In the genomic region with DNA sequence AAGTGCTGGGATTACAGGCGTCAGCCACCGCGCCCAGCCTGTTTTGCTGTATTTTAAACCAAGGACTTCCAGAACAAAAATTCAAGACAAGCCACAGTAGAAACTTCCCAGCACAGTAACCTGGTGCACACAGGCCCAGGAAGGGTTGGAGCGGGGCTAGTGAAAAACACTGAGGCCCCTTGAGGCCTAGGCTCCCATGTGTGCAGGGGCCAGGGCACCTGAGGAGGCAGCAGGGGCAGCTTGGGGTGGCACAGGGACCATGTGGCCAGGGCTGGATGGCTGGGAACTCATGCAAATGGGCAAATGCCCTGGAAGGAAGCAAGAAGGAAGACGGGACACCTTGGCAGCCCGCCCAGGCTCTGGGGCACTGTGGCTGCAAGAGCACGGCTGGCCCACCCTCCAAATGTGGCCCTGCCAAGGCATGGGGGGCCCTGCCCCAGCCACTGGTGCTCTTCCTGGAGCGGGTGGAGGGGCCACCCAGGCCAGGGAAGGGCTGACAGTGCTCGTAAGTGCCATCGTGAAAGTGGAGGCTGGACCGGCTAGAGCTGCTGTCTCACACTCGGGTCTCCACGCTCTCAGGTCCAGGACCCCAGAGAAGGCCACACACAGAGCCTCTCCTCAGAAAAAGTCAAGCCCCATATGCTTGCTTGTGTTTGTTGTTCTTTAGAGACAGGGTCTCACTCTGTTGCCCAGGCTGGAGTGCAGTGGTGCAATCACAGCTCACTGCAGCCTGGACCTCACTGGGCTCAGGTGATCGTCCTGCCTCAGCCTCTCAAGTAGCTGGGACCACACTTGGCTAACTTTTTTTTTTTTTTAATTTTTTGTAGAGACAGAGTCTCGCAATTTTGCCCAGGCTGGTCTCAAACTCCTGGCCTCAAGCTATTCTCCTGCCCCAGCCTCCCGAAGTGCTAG, we compare ENCODE assay signal across 25 cellular contexts. TPM values are rescaled to one million over a fixed set of nuclear protein-coding genes. Genes with fewer than 3 reads are reported as not detected.
DNase-seq lines count a peak whose midpoint lies in the region; ATAC-seq, FAIRE-seq and TF ChIP-seq lines count a peak whose summit lies in the region.
"Had no signal": no experiment of that assay in that cellular context is flagged by ENCODE, and none has a peak within 500 bp of the region (broad histone marks: within the 10 kb centered on the region; RNA-seq: fewer than 3 reads in every experiment).

No MANE protein-coding gene starts in this region.

- peak overlapping the region in 2 of 11 experiments; percentile 2 to 55; a peak in 3 of 22 replicates for H3K9ac ChIP-seq in BLaER1 treated with 17β-estradiol and CSF1 and Interleukin-3, amounts not matched to agents 10 nM and 100 nM
- no peak overlapping the region for H3K9ac ChIP-seq in HepG2 (ENCODE audit: insufficient read depth, low read depth, low read length)

- no peak for TF ChIP-seq EP300 in HepG2 (IDR thresholded peaks at IDR 0.05; ENCODE audit: low read depth in 2 of 2, low read length in 2 of 2)
- TF ChIP-seq EP300 in HepG2 (CRISPR knock-in tag; IDR thresholded peaks at IDR 0.05; ENCODE audit: borderline replicate concordance), result no peak

- no peak overlapping the region for H3K4me3 Mint-ChIP-seq in activated CD4-positive, alpha-beta T cell treated with anti-CD3 and anti-CD28 coated beads for 36 hours
- H3K4me3 Mint-ChIP-seq: CD14-positive monocyte had no signal

- no peaks in the 10 kb centered on the region for H3K36me3 Mint-ChIP-seq in activated CD4-positive, alpha-beta T cell treated with anti-CD3 and anti-CD28 coated beads for 36 hours (ENCODE audit: low read depth)
- H3K36me3 Mint-ChIP-seq: CD14-positive monocyte had no signal

- TF ChIP-seq POLR2A in HepG2 (IDR thresholded peaks at IDR 0.05; ENCODE audit: insufficient read depth in 1 of 2, low read depth in 2 of 2, low read length in 2 of 2), result no peak

- no peaks in the 10 kb centered on the region for H3K79me2 ChIP-seq in HepG2 (ENCODE audit: insufficient read depth, low read length)

- H3K36me3 ChIP-seq in BLaER1 treated with 17β-estradiol and CSF1 and Interleukin-3, amounts not matched to agents 10 nM and 100 nM, result peaks cover 0 to 10% (median 0%) of the 10 kb centered on the region in 11 experiments; a peak in 2 of 22 replicates
- H3K36me3 ChIP-seq in RWPE2 (ENCODE audit: low read depth) (no peaks in the 10 kb centered on the region), HepG2 (replicated peaks in 1 of 2; ENCODE audit: control insufficient read depth in 1 of 2, insufficient read depth in 2 of 2, low read length in 2 of 2) (no peaks in the 10 kb centered on the region)

- no peaks in the 10 kb centered on the region for H3K27me3 ChIP-seq in BLaER1 treated with 17β-estradiol and CSF1 and Interleukin-3, amounts not matched to agents 10 nM and 100 nM
- H3K27me3 ChIP-seq in RWPE2 (ENCODE audit: insufficient read depth, poor library complexity, severe bottlenecking) (no peaks in the 10 kb centered on the region), HepG2 (ENCODE audit: control insufficient read depth in 1 of 2, insufficient read depth in 2 of 2, low read length in 2 of 2) (no peaks in the 10 kb centered on the region; a peak in 1 of 5 replicates)

- H3K9me3 ChIP-seq in BLaER1 treated with 17β-estradiol and CSF1 and Interleukin-3, amounts not matched to agents 10 nM and 100 nM (replicated peaks in 1 of 11), result no peaks in the 10 kb centered on the region
- no peaks in the 10 kb centered on the region for H3K9me3 ChIP-seq in RWPE2 (ENCODE audit: severe bottlenecking)
- no peaks in the 10 kb centered on the region for H3K9me3 ChIP-seq in HepG2 (ENCODE audit: low read length)
- H3K9me3 ChIP-seq: mucosa of descending colon had no signal

- peak overlapping the region in 9 of 11 experiments; percentile 76 to 97 (median 87); a peak in 17 of 22 replicates for H3K4me2 ChIP-seq in BLaER1 treated with 17β-estradiol and CSF1 and Interleukin-3, amounts not matched to agents 10 nM and 100 nM
- H3K4me2 ChIP-seq in HepG2 (ENCODE audit: low read depth, low read length), result no peak overlapping the region

- CTCF ChIA-PET in activated CD4-positive, alpha-beta T cell treated with anti-CD3 and anti-CD28 coated beads for 36 hours (lab: Charles Lee), result interaction anchor here (0.6 kb wide), 1 partner anchor 14 kb away, joined by 3 read pairs; a partner anchor contains a TSS
- CTCF ChIA-PET in HepG2 (lab: Yijun Ruan, JAX; ENCODE audit: low intra/inter-chr PET ratio, low total read pairs), result no interaction called here

- H3K27ac ChIP-seq in BLaER1 treated with 17β-estradiol and CSF1 and Interleukin-3, amounts not matched to agents 10 nM and 100 nM, result no peak overlapping the region; a peak in 1 of 22 replicates
- H3K27ac ChIP-seq in RWPE2 (ENCODE audit: poor library complexity, severe bottlenecking), result no peak overlapping the region
- H3K27ac ChIP-seq in HepG2 (ENCODE audit: extremely low read length, insufficient read depth, low read length), result no peak overlapping the region
- H3K27ac ChIP-seq: VCaP had no signal

- peaks cover 8 to 67% (median 53%) of the 10 kb centered on the region in 10 experiments for H3K4me1 ChIP-seq in BLaER1 treated with 17β-estradiol and CSF1 and Interleukin-3, amounts not matched to agents 10 nM and 100 nM
- H3K4me1 ChIP-seq in RWPE2 (ENCODE audit: insufficient read depth, poor library complexity, severe bottlenecking) (no peaks in the 10 kb centered on the region), HepG2 (ENCODE audit: insufficient read depth, low read length) (peaks cover 53% of the 10 kb centered on the region)

- BruUV-seq in HepG2 (replicated peaks; lab: Mats Ljungman, UMichigan), result no TSS peak

- peak overlapping the region; percentile 89 for H3K27ac Mint-ChIP-seq in activated CD4-positive, alpha-beta T cell treated with anti-CD3 and anti-CD28 coated beads for 36 hours

- H3K4me1 Mint-ChIP-seq in activated CD4-positive, alpha-beta T cell treated with anti-CD3 and anti-CD28 coated beads for 36 hours, result peaks cover 20% of the 10 kb centered on the region
- H3K4me1 Mint-ChIP-seq: CD14-positive monocyte had no signal

- no peaks in the 10 kb centered on the region for H3K27me3 Mint-ChIP-seq in activated CD4-positive, alpha-beta T cell treated with anti-CD3 and anti-CD28 coated beads for 36 hours

- no peak overlapping the region for H3K4me3 ChIP-seq in BLaER1 treated with 17β-estradiol and CSF1 and Interleukin-3, amounts not matched to agents 10 nM and 100 nM
- H3K4me3 ChIP-seq in RWPE2 (ENCODE audit: severe bottlenecking), result no peak overlapping the region
- no peak overlapping the region for H3K4me3 ChIP-seq in HepG2 (replicated peaks in 1 of 3; ENCODE audit: insufficient read depth in 1 of 3, low read depth in 2 of 3, low read length in 3 of 3)
- H3K4me3 ChIP-seq: mucosa of descending colon had no signal

- no peak for TF ChIP-seq RAD21 in HepG2 (CRISPR knock-in tag; IDR thresholded peaks at IDR 0.05)

- TF ChIP-seq CTCF in RWPE2 (IDR thresholded peaks at IDR 0.05; ENCODE audit: poor library complexity, severe bottlenecking), result no peak
- no peak for TF ChIP-seq CTCF in HepG2 (CRISPR knock-in tag; IDR thresholded peaks at IDR 0.05)

- no peaks in the 10 kb centered on the region for H3K9me3 Mint-ChIP-seq in activated CD4-positive, alpha-beta T cell treated with anti-CD3 and anti-CD28 coated beads for 36 hours (ENCODE audit: low read depth)
- H3K9me3 Mint-ChIP-seq: CD14-positive monocyte had no signal

- FAIRE-seq in HepG2 (lab: Jason Lieb, UNC), result no peak
- FAIRE-seq: H54 had no signal

- intact Hi-C loops in activated CD4-positive, alpha-beta T cell treated with anti-CD3 and anti-CD28 coated beads for 36 hours (cut with DNase I, micrococcal nuclease), result no loop called here
- intact Hi-C loops in HepG2 (cut with micrococcal nuclease; ENCODE audit: unreplicated experiment), result loop anchor here (10.0 kb wide), 1 partner anchor 115 kb away; a partner anchor contains a TSS

- H4K20me1 ChIP-seq in BLaER1 treated with 17β-estradiol and CSF1 and Interleukin-3, amounts not matched to agents 10 nM and 100 nM, result peaks cover 0 to 27% (median 0%) of the 10 kb centered on the region in 11 experiments; a peak in 6 of 22 replicates
- no peaks in the 10 kb centered on the region for H4K20me1 ChIP-seq in HepG2 (ENCODE audit: insufficient read depth, low read length)

- 86% methylated on average over 16 of the region's 16 CpGs for WGBS in HepG2 (ENCODE audit: low lambda C conversion rate)

- no peak overlapping the region for H2AFZ ChIP-seq in HepG2 (ENCODE audit: low read length)

- ATAC-seq in activated CD4-positive, alpha-beta T cell treated with anti-CD3 and anti-CD28 coated beads for 36 hours, result no peak
- ATAC-seq in RWPE2 (ENCODE audit: low read depth) (no peak), HepG2 (no peak), HG02571 (IDR thresholded peaks at IDR 0.05; ENCODE audit: unreplicated experiment) (no peak), HG02938 (IDR thresholded peaks at IDR 0.05; ENCODE audit: unreplicated experiment) (no peak), GM21447 (IDR thresholded peaks at IDR 0.05; ENCODE audit: unreplicated experiment) (no peak)
- ATAC-seq: mucosa of descending colon had no signal

- DNase-seq in activated CD4-positive, alpha-beta T cell treated with anti-CD3 and anti-CD28 coated beads for 36 hours, result no peak
- no peak for DNase-seq in activated CD4-positive, alpha-beta T cell treated with anti-CD3 and anti-CD28 coated beads, Interleukin-2, amount 50 U/mL, for 48 hours
- DNase-seq in RWPE2 (ENCODE audit: low spot score) (peak; percentile 85), HepG2 (ENCODE audit: low spot score) (no peak)
- DNase-seq: activated effector memory CD4-positive, alpha-beta T cell treated with anti-CD3 and anti-CD28 coated beads, Interleukin-2, amount 50 U/mL, for 16 hours; DMS79; erythroblast; foreskin melanocyte; hippocampal formation; Kasumi-1; NCI-H1092; NCI-H2029; NCI-H226; NCI-H774; Right ventricle myocardium superior; stimulated activated CD4-positive, alpha-beta T cell treated with anti-CD3 and anti-CD28 coated beads, Interleukin-4, amount 100 ng/mL, for 4 hours had no signal

- in situ Hi-C loops in HepG2 (cut with HindIII; ENCODE audit: extremely low pct_ligation_motif_present, low pct_unique_long_range_greater_than_20kb), result no loop called here

- POLR2A ChIA-PET in activated CD4-positive, alpha-beta T cell treated with anti-CD3 and anti-CD28 coated beads for 36 hours (lab: Charles Lee), result no interaction called here
- POLR2A ChIA-PET in HepG2 (lab: Yijun Ruan, JAX), result interaction anchor here (1.7 to 5.1 kb wide), 3 partner anchors 9 to 115 kb away, joined by 3 to 28 read pairs (median 11); a partner anchor contains a TSS

RNA-seq across cellular contexts. Expression of a gene that starts 10.3 kb away (rescaled TPM):
- 10 to 100 TPM; 30.9 to 34.9 TPM for total RNA-seq in activated CD4-positive, alpha-beta T cell treated with anti-CD3 and anti-CD28 coated beads for 36 hours
- 47.4 and 91.4 TPM in 2 replicates for total RNA-seq in HepG2 (2016; rRNA removed; fragmentation: Illumina TruSeq; extraction: Trizol)
- 129 and 134 TPM in 2 replicates for total RNA-seq in HepG2 (2016; cell fraction: cytosol; rRNA removed; fragmentation: Illumina TruSeq; extraction: Trizol; ENCODE audit: low read depth)
- total RNA-seq in HepG2 (2016; cell fraction: insoluble cytoplasmic fraction; rRNA removed; fragmentation: Illumina TruSeq; extraction: Trizol), result 39.6 and 94.5 TPM in 2 replicates
- total RNA-seq in HepG2 (2016; cell fraction: membrane; rRNA removed; fragmentation: Illumina TruSeq; extraction: Trizol), result 171 and 186 TPM in 2 replicates
- 92.1 and 130 TPM in 2 replicates for total RNA-seq in HepG2 (2016; cell fraction: nucleus; rRNA removed; fragmentation: Illumina TruSeq; extraction: Trizol)
- 95.9 and 105 TPM in 2 replicates for polyA plus RNA-seq in HepG2 (2011; rRNA removed)
- 36.7 and 62.3 TPM in 2 replicates for polyA plus RNA-seq in HepG2 (2011; cell fraction: cytosol; rRNA removed)
- 581 and 754 TPM in 2 replicates for polyA plus RNA-seq in HepG2 (2011; cell fraction: nucleus; rRNA removed)
- 65.4 and 92.2 TPM in 2 replicates for polyA plus RNA-seq in HepG2 (2012)
- polyA plus RNA-seq in HepG2 (2016; cell fraction: cytosol; fragmentation: Illumina TruSeq; extraction: Trizol; ENCODE audit: low read depth), result 354 and 372 TPM in 2 replicates
- 107 and 130 TPM in 2 replicates for polyA plus RNA-seq in HepG2 (2016; cell fraction: insoluble cytoplasmic fraction; fragmentation: Illumina TruSeq; extraction: Trizol; ENCODE audit: low read depth)
- polyA plus RNA-seq in HepG2 (2016; cell fraction: membrane; fragmentation: Illumina TruSeq; extraction: Trizol; ENCODE audit: low read depth), result 352 and 381 TPM in 2 replicates
- polyA plus RNA-seq in HepG2 (2016; cell fraction: nucleus; fragmentation: Illumina TruSeq; extraction: Trizol; ENCODE audit: insufficient read depth, low read depth), result 510 and 535 TPM in 2 replicates
- polyA minus RNA-seq in HepG2 (2011; rRNA and poly(A)+ RNA removed; ENCODE audit: low replicate concordance), result 23.9 and 51.3 TPM in 2 replicates
- 24.3 and 27.0 TPM in 2 replicates for polyA minus RNA-seq in HepG2 (2011; cell fraction: cytosol; rRNA and poly(A)+ RNA removed)
- 61.3 and 75.8 TPM in 2 replicates for polyA minus RNA-seq in HepG2 (2011; cell fraction: nucleus; rRNA and poly(A)+ RNA removed)

RNA-seq across cellular contexts. Expression of a gene that starts 13.4 kb away (rescaled TPM):
- 10 to 100 TPM in 1 of 2 experiments, 1 to 10 TPM in 1; 7.3 to 10.2 TPM for total RNA-seq in activated CD4-positive, alpha-beta T cell treated with anti-CD3 and anti-CD28 coated beads for 36 hours
- total RNA-seq in HepG2 (2016; rRNA removed; fragmentation: Illumina TruSeq; extraction: Trizol), result 51.5 and 61.5 TPM in 2 replicates
- 59.8 and 81.2 TPM in 2 replicates for total RNA-seq in HepG2 (2016; cell fraction: cytosol; rRNA removed; fragmentation: Illumina TruSeq; extraction: Trizol; ENCODE audit: low read depth)
- 46.5 and 57.9 TPM in 2 replicates for total RNA-seq in HepG2 (2016; cell fraction: insoluble cytoplasmic fraction; rRNA removed; fragmentation: Illumina TruSeq; extraction: Trizol)
- 59.4 and 77.4 TPM in 2 replicates for total RNA-seq in HepG2 (2016; cell fraction: membrane; rRNA removed; fragmentation: Illumina TruSeq; extraction: Trizol)
- 31.7 and 32.4 TPM in 2 replicates for total RNA-seq in HepG2 (2016; cell fraction: nucleus; rRNA removed; fragmentation: Illumina TruSeq; extraction: Trizol)
- polyA plus RNA-seq in HepG2 (2011; rRNA removed), result 13.0 and 23.5 TPM in 2 replicates
- 20.4 and 43.4 TPM in 2 replicates for polyA plus RNA-seq in HepG2 (2011; cell fraction: cytosol; rRNA removed)
- 145 and 202 TPM in 2 replicates for polyA plus RNA-seq in HepG2 (2011; cell fraction: nucleus; rRNA removed)
- polyA plus RNA-seq in HepG2 (2012), result 14.6 and 20.3 TPM in 2 replicates
- polyA plus RNA-seq in HepG2 (2016; cell fraction: cytosol; fragmentation: Illumina TruSeq; extraction: Trizol; ENCODE audit: low read depth), result 90.7 and 108 TPM in 2 replicates
- 72.4 and 82.2 TPM in 2 replicates for polyA plus RNA-seq in HepG2 (2016; cell fraction: insoluble cytoplasmic fraction; fragmentation: Illumina TruSeq; extraction: Trizol; ENCODE audit: low read depth)
- 75.9 and 77.5 TPM in 2 replicates for polyA plus RNA-seq in HepG2 (2016; cell fraction: membrane; fragmentation: Illumina TruSeq; extraction: Trizol; ENCODE audit: low read depth)
- polyA plus RNA-seq in HepG2 (2016; cell fraction: nucleus; fragmentation: Illumina TruSeq; extraction: Trizol; ENCODE audit: insufficient read depth, low read depth), result 89.9 and 96.0 TPM in 2 replicates
- polyA minus RNA-seq in HepG2 (2011; rRNA and poly(A)+ RNA removed; ENCODE audit: low replicate concordance), result 2.1 and 20.3 TPM in 2 replicates
- 22.2 and 31.7 TPM in 2 replicates for polyA minus RNA-seq in HepG2 (2011; cell fraction: cytosol; rRNA and poly(A)+ RNA removed)
- 13.2 and 15.8 TPM in 2 replicates for polyA minus RNA-seq in HepG2 (2011; cell fraction: nucleus; rRNA and poly(A)+ RNA removed)

RNA-seq across cellular contexts. Expression of a gene that starts 42.0 kb away (rescaled TPM):
- total RNA-seq in activated CD4-positive, alpha-beta T cell treated with anti-CD3 and anti-CD28 coated beads for 36 hours, result 10 to 100 TPM; 15.3 to 21.9 TPM
- total RNA-seq in HepG2 (2016; rRNA removed; fragmentation: Illumina TruSeq; extraction: Trizol), result 40.2 and 41.9 TPM in 2 replicates
- total RNA-seq in HepG2 (2016; cell fraction: cytosol; rRNA removed; fragmentation: Illumina TruSeq; extraction: Trizol; ENCODE audit: low read depth), result 34.8 and 37.0 TPM in 2 replicates
- total RNA-seq in HepG2 (2016; cell fraction: insoluble cytoplasmic fraction; rRNA removed; fragmentation: Illumina TruSeq; extraction: Trizol), result 37.7 and 46.6 TPM in 2 replicates
- total RNA-seq in HepG2 (2016; cell fraction: membrane; rRNA removed; fragmentation: Illumina TruSeq; extraction: Trizol), result 18.3 and 22.0 TPM in 2 replicates
- 23.9 and 24.8 TPM in 2 replicates for total RNA-seq in HepG2 (2016; cell fraction: nucleus; rRNA removed; fragmentation: Illumina TruSeq; extraction: Trizol)
- polyA plus RNA-seq in HepG2 (2011; rRNA removed), result 23.0 and 32.8 TPM in 2 replicates
- 17.1 and 24.8 TPM in 2 replicates for polyA plus RNA-seq in HepG2 (2011; cell fraction: cytosol; rRNA removed)
- 93.0 and 104 TPM in 2 replicates for polyA plus RNA-seq in HepG2 (2011; cell fraction: nucleus; rRNA removed)
- 16.8 and 17.7 TPM in 2 replicates for polyA plus RNA-seq in HepG2 (2012)
- polyA plus RNA-seq in HepG2 (2016; cell fraction: cytosol; fragmentation: Illumina TruSeq; extraction: Trizol; ENCODE audit: low read depth), result 4.5 and 5.1 TPM in 2 replicates
- polyA plus RNA-seq in HepG2 (2016; cell fraction: insoluble cytoplasmic fraction; fragmentation: Illumina TruSeq; extraction: Trizol; ENCODE audit: low read depth), result 36.0 and 43.8 TPM in 2 replicates
- 9.1 and 10.0 TPM in 2 replicates for polyA plus RNA-seq in HepG2 (2016; cell fraction: membrane; fragmentation: Illumina TruSeq; extraction: Trizol; ENCODE audit: low read depth)
- 70.9 and 80.9 TPM in 2 replicates for polyA plus RNA-seq in HepG2 (2016; cell fraction: nucleus; fragmentation: Illumina TruSeq; extraction: Trizol; ENCODE audit: insufficient read depth, low read depth)
- 12.8 and 40.1 TPM in 2 replicates for polyA minus RNA-seq in HepG2 (2011; rRNA and poly(A)+ RNA removed; ENCODE audit: low replicate concordance)
- polyA minus RNA-seq in HepG2 (2011; cell fraction: cytosol; rRNA and poly(A)+ RNA removed), result 9.3 and 9.5 TPM in 2 replicates
- polyA minus RNA-seq in HepG2 (2011; cell fraction: nucleus; rRNA and poly(A)+ RNA removed), result 13.8 and 15.9 TPM in 2 replicates

RNA-seq across cellular contexts. Expression of a gene that starts 42.1 kb away (rescaled TPM):
- 10 to 100 TPM; 36.4 to 52.0 TPM for total RNA-seq in activated CD4-positive, alpha-beta T cell treated with anti-CD3 and anti-CD28 coated beads for 36 hours
- total RNA-seq in HepG2 (2016; rRNA removed; fragmentation: Illumina TruSeq; extraction: Trizol), result 33.7 and 51.1 TPM in 2 replicates
- total RNA-seq in HepG2 (2016; cell fraction: cytosol; rRNA removed; fragmentation: Illumina TruSeq; extraction: Trizol; ENCODE audit: low read depth), result 9.6 and 11.5 TPM in 2 replicates
- 31.8 and 53.2 TPM in 2 replicates for total RNA-seq in HepG2 (2016; cell fraction: insoluble cytoplasmic fraction; rRNA removed; fragmentation: Illumina TruSeq; extraction: Trizol)
- 22.2 and 23.1 TPM in 2 replicates for total RNA-seq in HepG2 (2016; cell fraction: membrane; rRNA removed; fragmentation: Illumina TruSeq; extraction: Trizol)
- 37.5 and 46.0 TPM in 2 replicates for total RNA-seq in HepG2 (2016; cell fraction: nucleus; rRNA removed; fragmentation: Illumina TruSeq; extraction: Trizol)
- 32.0 and 42.8 TPM in 2 replicates for polyA plus RNA-seq in HepG2 (2011; rRNA removed)
- 48.5 and 49.6 TPM in 2 replicates for polyA plus RNA-seq in HepG2 (2011; cell fraction: cytosol; rRNA removed)
- 123 and 125 TPM in 2 replicates for polyA plus RNA-seq in HepG2 (2011; cell fraction: nucleus; rRNA removed)
- 26.6 and 30.7 TPM in 2 replicates for polyA plus RNA-seq in HepG2 (2012)
- 8.8 and 9.1 TPM in 2 replicates for polyA plus RNA-seq in HepG2 (2016; cell fraction: cytosol; fragmentation: Illumina TruSeq; extraction: Trizol; ENCODE audit: low read depth)
- 30.0 and 34.6 TPM in 2 replicates for polyA plus RNA-seq in HepG2 (2016; cell fraction: insoluble cytoplasmic fraction; fragmentation: Illumina TruSeq; extraction: Trizol; ENCODE audit: low read depth)
- polyA plus RNA-seq in HepG2 (2016; cell fraction: membrane; fragmentation: Illumina TruSeq; extraction: Trizol; ENCODE audit: low read depth), result 12.6 and 13.5 TPM in 2 replicates
- polyA plus RNA-seq in HepG2 (2016; cell fraction: nucleus; fragmentation: Illumina TruSeq; extraction: Trizol; ENCODE audit: insufficient read depth, low read depth), result 86.0 and 91.0 TPM in 2 replicates
- 28.5 and 35.1 TPM in 2 replicates for polyA minus RNA-seq in HepG2 (2011; rRNA and poly(A)+ RNA removed; ENCODE audit: low replicate concordance)
- 10.4 and 12.4 TPM in 2 replicates for polyA minus RNA-seq in HepG2 (2011; cell fraction: cytosol; rRNA and poly(A)+ RNA removed)
- polyA minus RNA-seq in HepG2 (2011; cell fraction: nucleus; rRNA and poly(A)+ RNA removed), result 55.9 and 67.1 TPM in 2 replicates

RNA-seq across cellular contexts. Expression of a gene that starts 53.4 kb away (rescaled TPM):
- total RNA-seq in activated CD4-positive, alpha-beta T cell treated with anti-CD3 and anti-CD28 coated beads for 36 hours, result 1 to 10 TPM in 1 of 2 experiments, under 1 TPM in 1; 0.21 to 1.7 TPM
- total RNA-seq in HepG2 (2016; rRNA removed; fragmentation: Illumina TruSeq; extraction: Trizol), result not detected in 2 replicates
- not detected in 2 replicates for total RNA-seq in HepG2 (2016; cell fraction: cytosol; rRNA removed; fragmentation: Illumina TruSeq; extraction: Trizol; ENCODE audit: low read depth)
- total RNA-seq in HepG2 (2016; cell fraction: insoluble cytoplasmic fraction; rRNA removed; fragmentation: Illumina TruSeq; extraction: Trizol), result not detected in 2 replicates
- not detected in 2 replicates for total RNA-seq in HepG2 (2016; cell fraction: membrane; rRNA removed; fragmentation: Illumina TruSeq; extraction: Trizol)
- not detected in 2 replicates for total RNA-seq in HepG2 (2016; cell fraction: nucleus; rRNA removed; fragmentation: Illumina TruSeq; extraction: Trizol)
- polyA plus RNA-seq in HepG2 (2011; rRNA removed), result 0.24 and 0.86 TPM in 2 replicates
- polyA plus RNA-seq in HepG2 (2011; cell fraction: cytosol; rRNA removed), result 0.45 and 1.3 TPM in 2 replicates
- 22.5 and 36.0 TPM in 2 replicates for polyA plus RNA-seq in HepG2 (2011; cell fraction: nucleus; rRNA removed)
- 0.55 TPM in 1 of 2 replicates, not detected in the other for polyA plus RNA-seq in HepG2 (2012)
- 0.45 and 0.48 TPM in 2 replicates for polyA plus RNA-seq in HepG2 (2016; cell fraction: cytosol; fragmentation: Illumina TruSeq; extraction: Trizol; ENCODE audit: low read depth)
- polyA plus RNA-seq in HepG2 (2016; cell fraction: insoluble cytoplasmic fraction; fragmentation: Illumina TruSeq; extraction: Trizol; ENCODE audit: low read depth), result 0.32 TPM in 1 of 2 replicates, not detected in the other
- 0.37 and 0.71 TPM in 2 replicates for polyA plus RNA-seq in HepG2 (2016; cell fraction: membrane; fragmentation: Illumina TruSeq; extraction: Trizol; ENCODE audit: low read depth)
- polyA plus RNA-seq in HepG2 (2016; cell fraction: nucleus; fragmentation: Illumina TruSeq; extraction: Trizol; ENCODE audit: insufficient read depth, low read depth), result not detected in 2 replicates
- not detected in 2 replicates for polyA minus RNA-seq in HepG2 (2011; rRNA and poly(A)+ RNA removed; ENCODE audit: low replicate concordance)
- polyA minus RNA-seq in HepG2 (2011; cell fraction: cytosol; rRNA and poly(A)+ RNA removed), result not detected in 2 replicates
- polyA minus RNA-seq in HepG2 (2011; cell fraction: nucleus; rRNA and poly(A)+ RNA removed), result not detected in 2 replicates
- total RNA-seq: cardiac septum had no signal
- polyA plus RNA-seq: CD14-positive monocyte had no signal
